10 cellular contexts compared by ENCODE assay signal in genomic region chr15:55627730-55628368, GRCh38. TPM values are rescaled to one million over a fixed set of nuclear protein-coding genes. Genes with fewer than 3 reads are reported as not detected.
DNase-seq lines count a peak whose midpoint lies in the region; ATAC-seq and TF ChIP-seq lines count a peak whose summit lies in the region.
"Had no signal": no experiment of that assay in that cellular context is flagged by ENCODE, and none has a peak within 500 bp of the region (broad histone marks: within the 10 kb centered on the region; RNA-seq: fewer than 3 reads in every experiment).

No MANE protein-coding gene starts in this region.

- H3K9me3 Mint-ChIP-seq in endodermal cell (no peaks in the 10 kb centered on the region), progenitor cell of endocrine pancreas (ENCODE audit: low read depth) (no peaks in the 10 kb centered on the region)
- no peaks in the 10 kb centered on the region for H3K9me3 Mint-ChIP-seq in naive thymus-derived CD8-positive, alpha-beta T cell
- H3K9me3 Mint-ChIP-seq: natural killer cell; stimulated activated naive B cell treated with anti-CD40 and anti-IgM and Interleukin-4, amounts not matched to agents 10 μg/mL and 1 μg/mL and 100 μg/mL, for 72 hours had no signal

- DNase-seq in ELR (ENCODE audit: low read depth) (peak; percentile 93), NCI-H460 (ENCODE audit: extremely low read depth, low read depth) (peak; percentile 82), endodermal cell (peak; percentile 52), trophoblast cell (peak; percentile 83 to 90), COR-L47 (lab: John Stamatoyannopoulos, UW) (no peak), cortex of kidney (lab: John Stamatoyannopoulos, UW) (no peak), progenitor cell of endocrine pancreas (ENCODE audit: low spot score, unreplicated experiment) (no peak)
- DNase-seq in naive thymus-derived CD8-positive, alpha-beta T cell = no peak
- DNase-seq: natural killer cell; stimulated activated naive B cell treated with anti-CD40 and anti-IgM and Interleukin-4, amounts not matched to agents 10 μg/mL and 1 μg/mL and 100 μg/mL, for 72 hours had no signal

- WGBS in endodermal cell (ENCODE audit: insufficient coverage in 1 of 2, insufficient read length in 1 of 2), 2 experiments = 90 to 92% methylated on average over 5 to 7 of the region's 7 CpGs
- no CpG with 5 or more reads among the region's 7 CpGs for whole genome bisulfite sequencing in trophoblast cell (ENCODE audit: extremely low coverage, insufficient coverage, insufficient read length)

- H2AFZ ChIP-seq in trophoblast cell (ENCODE audit: insufficient read depth, low read length, poor library complexity) = no peak overlapping the region

- H3K9me3 ChIP-seq in endodermal cell (ENCODE audit: control insufficient read depth, low read length) (no peaks in the 10 kb centered on the region), trophoblast cell (ENCODE audit: insufficient read depth, low read depth, low read length) (no peaks in the 10 kb centered on the region)

- H3K4me3 ChIP-seq in endodermal cell (ENCODE audit: low read length) = no peak overlapping the region
- no peak overlapping the region for H3K4me3 ChIP-seq in trophoblast cell (ENCODE audit: low read depth, low read length)

- no peak overlapping the region for H3K18ac ChIP-seq in trophoblast cell (ENCODE audit: low read length)

- peak; percentile 55 for TF ChIP-seq CTCF in endodermal cell (conservative IDR thresholded peaks at IDR 0.05)
- no peak for TF ChIP-seq CTCF in progenitor cell of endocrine pancreas (IDR thresholded peaks at IDR 0.05; ENCODE audit: unreplicated experiment)

- H3K36me3 Mint-ChIP-seq in endodermal cell (ENCODE audit: low read depth) = peaks cover 2% of the 10 kb centered on the region
- H3K36me3 Mint-ChIP-seq in naive thymus-derived CD8-positive, alpha-beta T cell = no peaks in the 10 kb centered on the region
- H3K36me3 Mint-ChIP-seq in progenitor cell of endocrine pancreas (ENCODE audit: insufficient read depth) = peaks cover 32% of the 10 kb centered on the region
- H3K36me3 Mint-ChIP-seq: natural killer cell; stimulated activated naive B cell treated with anti-CD40 and anti-IgM and Interleukin-4, amounts not matched to agents 10 μg/mL and 1 μg/mL and 100 μg/mL, for 72 hours had no signal

- no peaks in the 10 kb centered on the region for H3K79me1 ChIP-seq in trophoblast cell (ENCODE audit: low read length)

- H3K27ac ChIP-seq in endodermal cell (ENCODE audit: low read depth, low read length) = no peak overlapping the region
- no peak overlapping the region for H3K27ac ChIP-seq in trophoblast cell (ENCODE audit: low read depth, low read length)

- no peak overlapping the region for H2BK12ac ChIP-seq in trophoblast cell (ENCODE audit: low read length)

- H2BK5ac ChIP-seq in trophoblast cell (ENCODE audit: low read depth, low read length, poor library complexity) = no peak overlapping the region

- no peaks in the 10 kb centered on the region for H3K79me2 ChIP-seq in trophoblast cell (ENCODE audit: control insufficient read depth, insufficient read depth, low read length, poor library complexity)

- no peak overlapping the region for H3K9ac ChIP-seq in endodermal cell (ENCODE audit: extremely low read depth, low read length, poor library complexity, severe bottlenecking)
- no peak overlapping the region for H3K9ac ChIP-seq in trophoblast cell (ENCODE audit: low read length)

- no peak for ATAC-seq in naive thymus-derived CD8-positive, alpha-beta T cell
- ATAC-seq: natural killer cell had no signal

- H3K27me3 ChIP-seq in endodermal cell (ENCODE audit: control insufficient read depth, insufficient read depth, low read length, poor library complexity, severe bottlenecking) (no peaks in the 10 kb centered on the region), trophoblast cell (ENCODE audit: insufficient read depth, low read length) (no peaks in the 10 kb centered on the region)

- peaks cover 8% of the 10 kb centered on the region for H3K36me3 ChIP-seq in endodermal cell (ENCODE audit: control insufficient read depth, insufficient read depth, low read length)
- peaks cover 27 to 43% of the 10 kb centered on the region in 2 experiments for H3K36me3 ChIP-seq in trophoblast cell (ENCODE audit: control insufficient read depth in 1 of 2, insufficient read depth in 2 of 2, low read length in 2 of 2)

- H4K8ac ChIP-seq in trophoblast cell (ENCODE audit: low read depth, low read length) = no peak overlapping the region

- no peak overlapping the region for H3K14ac ChIP-seq in trophoblast cell (ENCODE audit: low read length)

- no peak overlapping the region for H2BK120ac ChIP-seq in trophoblast cell (ENCODE audit: insufficient read depth, low read length, poor library complexity)

- H4K12ac ChIP-seq in trophoblast cell (ENCODE audit: low read depth, low read length) = no peak overlapping the region

- H3K4me1 Mint-ChIP-seq in endodermal cell = peaks cover 6% of the 10 kb centered on the region
- H3K4me1 Mint-ChIP-seq in naive thymus-derived CD8-positive, alpha-beta T cell = no peaks in the 10 kb centered on the region
- no peaks in the 10 kb centered on the region for H3K4me1 Mint-ChIP-seq in progenitor cell of endocrine pancreas (ENCODE audit: low read depth)
- H3K4me1 Mint-ChIP-seq: natural killer cell had no signal

- no peaks in the 10 kb centered on the region for H3K27me3 Mint-ChIP-seq in endodermal cell (ENCODE audit: insufficient read depth)
- peaks cover 0 to 12% (median 2%) of the 10 kb centered on the region in 5 donors for H3K27me3 Mint-ChIP-seq in naive thymus-derived CD8-positive, alpha-beta T cell
- no peaks in the 10 kb centered on the region for H3K27me3 Mint-ChIP-seq in progenitor cell of endocrine pancreas

- no peaks in the 10 kb centered on the region for H3K4me1 ChIP-seq in endodermal cell (ENCODE audit: control insufficient read depth, insufficient read depth, low read length)
- no peaks in the 10 kb centered on the region for H3K4me1 ChIP-seq in trophoblast cell (ENCODE audit: control insufficient read depth in 1 of 2, insufficient read depth in 2 of 2, low read length in 2 of 2)

- no peak overlapping the region for H3K23ac ChIP-seq in trophoblast cell (ENCODE audit: low read length)

- no peak overlapping the region for H3K4ac ChIP-seq in trophoblast cell (ENCODE audit: low read depth, low read length)

- no peak overlapping the region for H3K4me2 ChIP-seq in trophoblast cell (ENCODE audit: low read length)

- no peak overlapping the region for H4K91ac ChIP-seq in trophoblast cell (ENCODE audit: low read depth, low read length)

- H2AK5ac ChIP-seq in trophoblast cell (ENCODE audit: low read length) = no peak overlapping the region

- no peak overlapping the region for H3K27ac Mint-ChIP-seq in endodermal cell
- no peak overlapping the region for H3K27ac Mint-ChIP-seq in naive thymus-derived CD8-positive, alpha-beta T cell
- no peak overlapping the region for H3K27ac Mint-ChIP-seq in progenitor cell of endocrine pancreas
- H3K27ac Mint-ChIP-seq: natural killer cell; stimulated activated naive B cell treated with anti-CD40 and anti-IgM and Interleukin-4, amounts not matched to agents 10 μg/mL and 1 μg/mL and 100 μg/mL, for 72 hours had no signal

- H3K4me3 Mint-ChIP-seq in endodermal cell (no peak overlapping the region), progenitor cell of endocrine pancreas (ENCODE audit: low read depth) (no peak overlapping the region)
- H3K4me3 Mint-ChIP-seq in naive thymus-derived CD8-positive, alpha-beta T cell = no peak overlapping the region
- H3K4me3 Mint-ChIP-seq: natural killer cell; stimulated activated naive B cell treated with anti-CD40 and anti-IgM and Interleukin-4, amounts not matched to agents 10 μg/mL and 1 μg/mL and 100 μg/mL, for 72 hours had no signal

- POLR2A ChIA-PET in naive thymus-derived CD8-positive, alpha-beta T cell (lab: Charles Lee) = no interaction called here

RNA-seq across cellular contexts. Expression of gene PYGO1, which starts 39.7 kb away (rescaled TPM):
- 13.0 and 14.2 TPM in 2 replicates for total RNA-seq in NCI-H460 (2014; rRNA removed; shearing (Covaris generic))
- 6.9 and 11.5 TPM in 2 replicates for polyA plus RNA-seq in NCI-H460 (2014; cell fraction: nucleus; rRNA removed)
- 1 to 10 TPM; 2.0 to 2.5 TPM for total RNA-seq in endodermal cell
- polyA plus RNA-seq in endodermal cell (2013, experiment 1 of 2) = 14.1 TPM
- 15.1 TPM for polyA plus RNA-seq in endodermal cell (2013, experiment 2 of 2)
- 2.7 and 2.8 TPM in 2 replicates for polyA plus RNA-seq in trophoblast cell (2013)
- not detected for total RNA-seq in naive thymus-derived CD8-positive, alpha-beta T cell
- not detected for polyA plus RNA-seq in naive thymus-derived CD8-positive, alpha-beta T cell
- total RNA-seq in progenitor cell of endocrine pancreas = 19.9 and 21.8 TPM in 2 replicates

Comparison
In these comparisons a context has a peak if more than half of its experiments do, and no peak if none do; other contexts are left out.
1. DNase-seq: peak in ELR (single experiment), NCI-H460 (single experiment), endodermal cell (single experiment) and trophoblast cell (2 of 2); none in naive thymus-derived CD8-positive, alpha-beta T cell (0 of 10), COR-L47 (single experiment), cortex of kidney (single experiment) and progenitor cell of endocrine pancreas (single experiment).